Comparison of ENCODE assay signal across 8 cellular contexts in the genomic region with DNA sequence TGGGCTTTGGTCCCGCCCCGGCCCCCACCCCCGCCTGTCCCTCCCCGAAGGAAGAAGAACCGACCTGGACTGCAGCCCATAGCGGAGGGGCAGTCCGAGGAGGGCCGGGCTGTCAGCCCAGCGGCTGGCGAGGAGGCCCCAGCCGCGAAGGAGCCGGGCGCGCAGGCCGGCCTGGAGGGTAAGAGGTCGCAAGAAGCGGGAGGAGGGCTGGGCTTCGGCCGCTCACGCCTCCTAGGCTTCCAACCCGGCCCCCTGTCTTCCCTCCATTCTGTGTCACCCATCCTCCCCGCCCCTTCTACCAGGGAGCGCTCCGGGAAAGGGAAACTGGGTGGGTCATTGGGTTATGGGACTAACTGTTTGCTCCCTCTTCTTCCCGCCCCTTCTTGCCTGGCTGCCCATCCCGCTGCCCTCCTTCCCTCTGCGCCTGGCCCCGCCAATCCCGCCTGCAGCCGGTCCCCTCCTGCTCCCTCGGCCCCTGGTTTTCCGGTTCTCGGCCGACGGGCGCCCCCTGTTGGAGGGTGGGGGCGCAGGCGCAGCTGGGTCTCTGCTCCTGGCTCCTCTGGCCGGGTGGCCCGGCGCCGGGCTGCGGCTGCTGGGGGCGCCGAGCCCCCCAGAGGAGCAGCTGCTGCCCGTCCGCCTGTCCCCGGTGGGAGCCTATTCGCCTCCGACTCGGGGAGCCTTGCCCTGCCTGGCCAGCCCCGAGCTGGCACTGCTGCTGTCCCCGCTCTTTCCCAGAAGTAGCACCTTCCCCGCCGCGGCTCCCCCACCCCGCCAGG. TPM values are rescaled to one million over a fixed set of nuclear protein-coding genes. Genes with fewer than 3 reads are reported as not detected.
DNase-seq lines count a peak whose midpoint lies in the region; ATAC-seq and TF ChIP-seq lines count a peak whose summit lies in the region.

No MANE protein-coding gene starts in this region.

- WGBS in esophagus muscularis mucosa = 0% methylated on average over 9 of the region's 58 CpGs

- TF ChIP-seq POLR2A in esophagus muscularis mucosa (IDR thresholded peaks at IDR 0.05; ENCODE audit: low read depth) = peak; percentile 5

- H3K4me1 ChIP-seq in Panc1 (ENCODE audit: control insufficient read depth, insufficient read depth, low read length) (peaks cover 47% of the 10 kb centered on the region), esophagus muscularis mucosa (peaks cover 28 to 65% (median 55%) of the 10 kb centered on the region in 4 donors)

- ATAC-seq in GM21515 (IDR thresholded peaks at IDR 0.05; ENCODE audit: unreplicated experiment) (peak; percentile 39), Panc1 (peak; percentile 63)

- POLR2A ChIA-PET in Panc1 (lab: Charles Lee) = interaction anchor here (0.5 kb wide), 1 partner anchor 124 kb away, joined by 6 read pairs; no protein-coding TSS in a partner anchor

- H3K9me3 ChIP-seq in Panc1 (ENCODE audit: control insufficient read depth, insufficient read depth, low read depth, low read length) (no peaks in the 10 kb centered on the region), esophagus muscularis mucosa (no peaks in the 10 kb centered on the region)

- TF ChIP-seq CTCF in Panc1 (IDR thresholded peaks at IDR 0.05) = peak; percentile 98
- TF ChIP-seq CTCF in esophagus muscularis mucosa (IDR thresholded peaks at IDR 0.05) = peak; percentile 97 to 98 (median 98)

- no peak for TF ChIP-seq EP300 in esophagus muscularis mucosa (IDR thresholded peaks at IDR 0.05)

- intact Hi-C loops in Panc1 (cut with micrococcal nuclease; ENCODE audit: unreplicated experiment) (loop anchor here (1.0 kb wide), 1 partner anchor 46 kb away; the partner anchor contains the start of gene HCN3), esophagus muscularis mucosa (cut with DNase I) (no loop called here)

- DNase-seq in COLO668 (lab: John Stamatoyannopoulos, UW; ENCODE audit: unreplicated experiment) = peak; percentile 90
- DNase-seq in KG1 (lab: John Stamatoyannopoulos, UW) = peak; percentile 72
- peak; percentile 50 for DNase-seq in Panc1 (ENCODE audit: low read depth, low spot score)
- DNase-seq in activated T-helper 1 cell treated with Interleukin-2 at 50 U/mL for 16 hours (ENCODE audit: low read depth) = peak; percentile 74
- peak; percentile 97 for DNase-seq in esophagus muscularis mucosa (ENCODE audit: extremely low spot score)
- peak; percentile 97 for DNase-seq in myocyte (ENCODE audit: low read depth)
- peak; percentile 70 to 76 for DNase-seq in stimulated activated CD8-positive, alpha-beta memory T cell treated with anti-CD3 and anti-CD28 coated beads, Interleukin-7, amount 100 ng/mL, for 1 hour (ENCODE audit: low read depth in 2 of 2)

- H3K27me3 ChIP-seq in Panc1 (ENCODE audit: control insufficient read depth, insufficient read depth, low read length) = no peaks in the 10 kb centered on the region
- no peaks in the 10 kb centered on the region for H3K27me3 ChIP-seq in esophagus muscularis mucosa

- BruUV-seq in Panc1 (replicated peaks; lab: Mats Ljungman, UMichigan) = no TSS peak

- peak overlapping the region; percentile 92 to 96 for H3K4me3 ChIP-seq in Panc1 (ENCODE audit: low read depth in 2 of 2, low read length in 2 of 2)
- H3K4me3 ChIP-seq in esophagus muscularis mucosa = peak overlapping the region; percentile 68 to 94 (median 84)

- CTCF ChIA-PET in Panc1 (lab: Charles Lee) = interaction anchor here (0.6 to 3.5 kb wide), 5 partner anchors 43 to 406 kb away, joined by 3 to 34 read pairs (median 4); no protein-coding TSS in a partner anchor

- in situ Hi-C loops in Panc1 (cut with HindIII; ENCODE audit: low pct_unique_long_range_greater_than_20kb, low sequenced_read_pairs) = no loop called here

- H3K36me3 ChIP-seq in Panc1 (ENCODE audit: control insufficient read depth, insufficient read depth, low read length) = no peaks in the 10 kb centered on the region; the same call in none of the 2 replicates
- H3K36me3 ChIP-seq in esophagus muscularis mucosa = peaks cover 0 to 38% (median 19%) of the 10 kb centered on the region in 4 donors

- H3K27ac ChIP-seq in Panc1 (ENCODE audit: low read length) = peak overlapping the region; percentile 95
- H3K27ac ChIP-seq in esophagus muscularis mucosa (replicated peaks in 1 of 4) = peak overlapping the region; percentile 99

RNA-seq across cellular contexts. Expression of gene RUSC1, which starts 2.4 kb away (rescaled TPM):
- total RNA-seq in Panc1 (2021; ENCODE audit: unreplicated experiment) (77.9 TPM), esophagus muscularis mucosa (10 to 100 TPM; 15.6 to 35.4 (median 27.2) TPM), myocyte (16.1 and 18.8 TPM in 2 replicates)
- 72.9 TPM for polyA plus RNA-seq in Panc1 (2012; ENCODE audit: insufficient read length)
- 18.8 TPM for polyA plus RNA-seq in myocyte (2012)

RNA-seq across cellular contexts. Expression of gene FDPS, which starts 14.5 kb away (rescaled TPM):
- total RNA-seq in Panc1 (2021; ENCODE audit: unreplicated experiment) (255 TPM), esophagus muscularis mucosa (10 to 100 TPM; 70.2 to 97.2 (median 82.0) TPM), myocyte (369 and 536 TPM in 2 replicates)
- 170 TPM for polyA plus RNA-seq in Panc1 (2012; ENCODE audit: insufficient read length)
- 674 TPM for polyA plus RNA-seq in myocyte (2012)

RNA-seq across cellular contexts. Expression of gene PKLR, which starts 21.9 kb away (rescaled TPM):
- total RNA-seq in Panc1 (2021; ENCODE audit: unreplicated experiment) (0.13 TPM), esophagus muscularis mucosa (not detected), myocyte (not detected in 2 replicates)
- not detected for polyA plus RNA-seq in Panc1 (2012; ENCODE audit: insufficient read length)
- polyA plus RNA-seq in myocyte (2012) = 0.06 TPM

RNA-seq across cellular contexts. Expression of gene HCN3, which starts 45.9 kb away (rescaled TPM):
- 7.8 TPM for total RNA-seq in Panc1 (2021; ENCODE audit: unreplicated experiment)
- polyA plus RNA-seq in Panc1 (2012; ENCODE audit: insufficient read length) = 8.6 TPM
- total RNA-seq in esophagus muscularis mucosa = 1 to 10 TPM; 1.0 to 2.1 (median 1.4) TPM
- 2.1 and 3.0 TPM in 2 replicates for total RNA-seq in myocyte
- polyA plus RNA-seq in myocyte (2012) = 8.1 TPM

RNA-seq across cellular contexts. Expression of gene CLK2, which starts 49.8 kb away (rescaled TPM):
- total RNA-seq in Panc1 (2021; ENCODE audit: unreplicated experiment) = 43.6 TPM
- 38.2 TPM for polyA plus RNA-seq in Panc1 (2012; ENCODE audit: insufficient read length)
- 10 to 100 TPM; 17.6 to 32.0 (median 25.3) TPM for total RNA-seq in esophagus muscularis mucosa
- total RNA-seq in myocyte = 24.8 and 26.8 TPM in 2 replicates
- 39.4 TPM for polyA plus RNA-seq in myocyte (2012)

Comparison
In these comparisons a context has a peak if more than half of its experiments do, and no peak if none do; other contexts are left out.
1. Peak in every context shown above with its lines: DNase-seq, ATAC-seq, H3K4me3 ChIP-seq and H3K27ac ChIP-seq.